8 cellular contexts compared by ENCODE assay signal in the genomic region with DNA sequence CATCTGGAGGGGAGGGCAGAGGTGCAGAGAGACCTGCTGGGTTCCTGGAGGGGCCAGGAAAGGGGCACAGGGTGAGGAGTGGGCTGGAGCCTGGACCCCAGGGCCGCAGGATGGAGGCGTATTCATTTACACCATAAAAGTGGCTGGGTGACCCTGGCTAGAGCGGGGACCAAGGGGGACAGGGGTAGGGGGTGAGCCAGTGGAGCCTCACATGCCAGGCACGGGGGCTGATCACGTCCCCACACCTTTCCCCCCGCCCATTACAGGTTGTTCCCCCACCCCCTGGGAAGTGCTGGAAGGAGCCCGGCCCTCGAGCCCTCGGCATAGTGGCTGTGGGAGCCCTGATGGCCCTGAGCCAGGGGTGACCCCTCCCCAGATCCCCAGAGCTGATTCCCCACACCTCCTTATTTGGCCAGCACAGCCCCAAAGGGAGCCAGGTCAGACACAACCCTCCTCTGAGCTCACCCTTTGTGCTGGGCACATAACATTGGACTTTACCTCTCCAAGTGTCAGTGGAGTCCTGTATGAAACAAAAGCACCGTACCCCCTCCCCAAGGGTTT. TPM values are rescaled to one million over a fixed set of nuclear protein-coding genes. Genes with fewer than 3 reads are reported as not detected.
A peak's percentile ranks its signal among the peaks of the same experiment; 100 is the strongest.
DNase-seq lines count a peak whose midpoint lies in the region; ATAC-seq, FAIRE-seq and TF ChIP-seq lines count a peak whose summit lies in the region.

No MANE protein-coding gene starts in this region.

- H3K27ac ChIP-seq in left lung, result peak overlapping the region; percentile 90 to 98

- CTCF ChIA-PET in activated naive CD4-positive, alpha-beta T cell treated with anti-CD3 and anti-CD28 coated beads, Interleukin-2, amount 10 ng/mL, durations not matched to agents 7 days and 5 days (lab: Charles Lee), result no interaction called here

- intact Hi-C loops in left lung (cut with DNase I), result no loop called here

- H3K27me3 ChIP-seq in left lung, result no peaks in the 10 kb centered on the region

- no peak for TF ChIP-seq POLR2A in H54 (IDR thresholded peaks at IDR 0.05; ENCODE audit: low read depth, low read length)

- no peaks in the 10 kb centered on the region for H3K9me3 Mint-ChIP-seq in activated naive CD4-positive, alpha-beta T cell treated with anti-CD3 and anti-CD28 coated beads, Interleukin-2, amount 10 ng/mL, durations not matched to agents 7 days and 5 days
- H3K9me3 Mint-ChIP-seq in activated naive CD8-positive, alpha-beta T cell (ENCODE audit: low read depth), result no peaks in the 10 kb centered on the region
- H3K9me3 Mint-ChIP-seq in type B pancreatic cell, result no peaks in the 10 kb centered on the region

- H3K27ac Mint-ChIP-seq in activated naive CD4-positive, alpha-beta T cell treated with anti-CD3 and anti-CD28 coated beads, Interleukin-2, amount 10 ng/mL, durations not matched to agents 7 days and 5 days, result peak overlapping the region; percentile 93
- H3K27ac Mint-ChIP-seq in activated naive CD8-positive, alpha-beta T cell, result peak overlapping the region; percentile 86
- peak overlapping the region; percentile 82 for H3K27ac Mint-ChIP-seq in type B pancreatic cell

- peaks cover 40% of the 10 kb centered on the region for H3K4me1 Mint-ChIP-seq in activated naive CD4-positive, alpha-beta T cell treated with anti-CD3 and anti-CD28 coated beads, Interleukin-2, amount 10 ng/mL, durations not matched to agents 7 days and 5 days
- H3K4me1 Mint-ChIP-seq in activated naive CD8-positive, alpha-beta T cell (ENCODE audit: low read depth), result peaks cover 20% of the 10 kb centered on the region
- peaks cover 7% of the 10 kb centered on the region for H3K4me1 Mint-ChIP-seq in type B pancreatic cell (ENCODE audit: unreplicated experiment)

- no peaks in the 10 kb centered on the region for H3K9me3 ChIP-seq in left lung

- peaks cover 20 to 68% of the 10 kb centered on the region in 2 donors for H3K4me1 ChIP-seq in left lung

- ATAC-seq in left lung, result peak; percentile 1
- ATAC-seq in GM18517 (IDR thresholded peaks at IDR 0.05; ENCODE audit: unreplicated experiment), result no peak

- H3K27me3 Mint-ChIP-seq in activated naive CD4-positive, alpha-beta T cell treated with anti-CD3 and anti-CD28 coated beads, Interleukin-2, amount 10 ng/mL, durations not matched to agents 7 days and 5 days, result no peaks in the 10 kb centered on the region
- H3K27me3 Mint-ChIP-seq in activated naive CD8-positive, alpha-beta T cell, result no peaks in the 10 kb centered on the region
- no peaks in the 10 kb centered on the region for H3K27me3 Mint-ChIP-seq in type B pancreatic cell

- TF ChIP-seq CTCF in left lung (IDR thresholded peaks at IDR 0.05), result no peak
- TF ChIP-seq CTCF in type B pancreatic cell (conservative IDR thresholded peaks at IDR 0.05), result no peak

- peaks cover 8% of the 10 kb centered on the region for H3K36me3 Mint-ChIP-seq in activated naive CD4-positive, alpha-beta T cell treated with anti-CD3 and anti-CD28 coated beads, Interleukin-2, amount 10 ng/mL, durations not matched to agents 7 days and 5 days
- no peaks in the 10 kb centered on the region for H3K36me3 Mint-ChIP-seq in activated naive CD8-positive, alpha-beta T cell
- no peaks in the 10 kb centered on the region for H3K36me3 Mint-ChIP-seq in type B pancreatic cell

- DNase-seq in activated naive CD4-positive, alpha-beta T cell treated with anti-CD3 and anti-CD28 coated beads, Interleukin-2, amount 10 ng/mL, durations not matched to agents 7 days and 5 days, result peak; percentile 40
- DNase-seq in activated naive CD4-positive, alpha-beta T cell treated with Interleukin-2 at 50 U/mL for 16 hours, result no peak
- DNase-seq in left lung, result peak in 1 of 2 donors; percentile 74
- DNase-seq in type B pancreatic cell (ENCODE audit: extremely low spot score, unreplicated experiment), result no peak
- DNase-seq in superior temporal gyrus (ENCODE audit: extremely low spot score), result no peak
- no peak for DNase-seq in H54 (ENCODE audit: insufficient read length, low spot score)

- H3K4me3 ChIP-seq in left lung, result peak overlapping the region; percentile 74 to 78

- H3K36me3 ChIP-seq in left lung, result peaks cover 0 to 40% of the 10 kb centered on the region in 2 donors

- FAIRE-seq in H54 (lab: Jason Lieb, UNC), result no peak

- peak overlapping the region; percentile 95 for H3K4me3 Mint-ChIP-seq in activated naive CD4-positive, alpha-beta T cell treated with anti-CD3 and anti-CD28 coated beads, Interleukin-2, amount 10 ng/mL, durations not matched to agents 7 days and 5 days
- H3K4me3 Mint-ChIP-seq in activated naive CD8-positive, alpha-beta T cell, result peak overlapping the region; percentile 89
- H3K4me3 Mint-ChIP-seq in type B pancreatic cell, result peak overlapping the region; percentile 80

RNA-seq across cellular contexts. Expression of a gene that starts 0.8 kb away (rescaled TPM):
- total RNA-seq in left lung (100 to 1,000 TPM; 191 to 323 TPM), type B pancreatic cell (ENCODE audit: low replicate concordance) (37.0 and 49.7 TPM in 2 replicates)

RNA-seq across cellular contexts. Expression of a gene that starts 9.1 kb away (rescaled TPM):
- total RNA-seq in left lung, result 100 to 1,000 TPM; 148 to 151 TPM
- 153 and 168 TPM in 2 replicates for total RNA-seq in type B pancreatic cell (ENCODE audit: low replicate concordance)

RNA-seq across cellular contexts. Expression of a gene that starts 29.5 kb away (rescaled TPM):
- total RNA-seq in left lung, result 10 to 100 TPM; 59.3 to 87.1 TPM
- 0.95 and 1.7 TPM in 2 replicates for total RNA-seq in type B pancreatic cell (ENCODE audit: low replicate concordance)

RNA-seq across cellular contexts. Expression of a gene that starts 35.7 kb away (rescaled TPM):
- total RNA-seq in left lung (10 to 100 TPM; 52.5 to 98.9 TPM), type B pancreatic cell (ENCODE audit: low replicate concordance) (13.0 and 13.7 TPM in 2 replicates)

Comparison
In these comparisons a context has a peak if more than half of its experiments do, and no peak if none do; other contexts are left out.
1. RNA of a gene that starts 29.5 kb away (total RNA-seq): 59.3 to 87.1 TPM in left lung; 0.95 to 1.7 TPM in type B pancreatic cell; every median in the first group is over 10 times any median in the second.
2. Peak in every context shown above with its lines, with median percentiles within 50 percentile points of each other: H3K27ac Mint-ChIP-seq and H3K4me3 Mint-ChIP-seq.